In genomic region chr16:19139436-19140091, GRCh38 we compare ENCODE assay signal across 27 cellular contexts. TPM values are rescaled to one million over a fixed set of nuclear protein-coding genes. Genes with fewer than 3 reads are reported as not detected.
DNase-seq lines count a peak whose midpoint lies in the region; ATAC-seq and TF ChIP-seq lines count a peak whose summit lies in the region.
"Had no signal": no experiment of that assay in that cellular context is flagged by ENCODE, and none has a peak within 500 bp of the region (broad histone marks: within the 10 kb centered on the region; RNA-seq: fewer than 3 reads in every experiment).

No MANE protein-coding gene starts in this region.

- H3K36me3 Mint-ChIP-seq in chondrocyte (ENCODE audit: low read depth), result no peaks in the 10 kb centered on the region
- no peaks in the 10 kb centered on the region for H3K36me3 Mint-ChIP-seq in stimulated activated effector memory CD8-positive, alpha-beta T cell treated with anti-CD3 and anti-CD28 coated beads, Interleukin-12 subunit alpha, Interleukin-12 subunit beta, amount 100 ng/mL, for 72 hours
- H3K36me3 Mint-ChIP-seq: immature natural killer cell, naive B cell had no signal

- TF ChIP-seq CTCF in RWPE2 (IDR thresholded peaks at IDR 0.05; ENCODE audit: poor library complexity, severe bottlenecking) (no peak), chondrocyte (IDR thresholded peaks at IDR 0.05) (no peak), upper lobe of left lung (IDR thresholded peaks at IDR 0.05) (no peak)

- no peaks in the 10 kb centered on the region for H3K27me3 ChIP-seq in RWPE2 (ENCODE audit: insufficient read depth, poor library complexity, severe bottlenecking)
- peaks cover 1 to 3% of the 10 kb centered on the region in 2 experiments for H3K27me3 ChIP-seq in mesenchymal stem cell (ENCODE audit: control insufficient read depth in 1 of 2, insufficient read depth in 1 of 2, low read length in 2 of 2)
- no peaks in the 10 kb centered on the region for H3K27me3 ChIP-seq in upper lobe of left lung
- H3K27me3 ChIP-seq: BLaER1, sigmoid colon, vagina had no signal

- no peak overlapping the region for H2AK5ac ChIP-seq in mesenchymal stem cell (ENCODE audit: low read length, severe bottlenecking)

- DNase-seq in RWPE2 (ENCODE audit: low spot score) (no peak), chondrocyte (ENCODE audit: low spot score) (no peak), mesenchymal stem cell (no peak), upper lobe of left lung (no peak), 8988T (no peak), NCI-H1417 (lab: John Stamatoyannopoulos, UW) (no peak)
- no peak for DNase-seq in stimulated activated effector memory CD8-positive, alpha-beta T cell treated with anti-CD3 and anti-CD28 coated beads, Interleukin-12 subunit alpha, Interleukin-12 subunit beta, amount 100 ng/mL, for 72 hours (ENCODE audit: low spot score in 2 of 2)
- DNase-seq: activated CD4-positive, alpha-beta memory T cell treated with anti-CD3 and anti-CD28 coated beads, Interleukin-2, amount 10 ng/mL, durations not matched to agents 7 days and 5 days; activated CD8-positive, alpha-beta memory T cell treated with anti-CD3 and anti-CD28 coated beads, Interleukin-2, amount 50 U/mL, for 48 hours; activated naive CD4-positive, alpha-beta T cell treated with Interleukin-2 at 50 U/mL for 16 hours; H7; immature natural killer cell; KBM-7; naive B cell; NCI-H1092 treated with DMSO at 0.1 percent for 48 hours; NCI-H187 treated with DMSO at 0.1 percent for 48 hours; NCI-H526 treated with DMSO at 0.1 percent for 48 hours; nucleus accumbens; psoas muscle; Right ventricle myocardium superior; sigmoid colon; stimulated activated CD4-positive, alpha-beta T cell treated with anti-CD3 and anti-CD28 coated beads, Interleukin-4, amount 100 ng/mL, for 4 hours; T-helper 2 cell had no signal

- H3K9me3 Mint-ChIP-seq in chondrocyte (ENCODE audit: low read depth), result no peaks in the 10 kb centered on the region
- H3K9me3 Mint-ChIP-seq in stimulated activated effector memory CD8-positive, alpha-beta T cell treated with anti-CD3 and anti-CD28 coated beads, Interleukin-12 subunit alpha, Interleukin-12 subunit beta, amount 100 ng/mL, for 72 hours, result no peaks in the 10 kb centered on the region
- H3K9me3 Mint-ChIP-seq: activated CD4-positive, alpha-beta memory T cell treated with anti-CD3 and anti-CD28 coated beads, Interleukin-2, amount 10 ng/mL, durations not matched to agents 7 days and 5 days; activated T-helper 1 cell treated with anti-CD3 and anti-CD28 coated beads, Interleukin-12 subunit alpha, Interleukin-12 subunit beta, Interleukin-2, Interleukin-4 antibody, amounts not matched to agents 30 ng/mL and 10 ng/mL and 1 ng/mL, durations not matched to agents 14 hours and 24 hours and 36 hours; immature natural killer cell; naive B cell had no signal

- no peak overlapping the region for H2BK5ac ChIP-seq in mesenchymal stem cell (ENCODE audit: low read depth, low read length, poor library complexity, severe bottlenecking)

- peak overlapping the region; percentile 86 for H4K91ac ChIP-seq in mesenchymal stem cell (ENCODE audit: low read length)

- peak overlapping the region; percentile 75 to 79 for H3K4ac ChIP-seq in mesenchymal stem cell (ENCODE audit: low read depth in 1 of 2, low read length in 2 of 2)

- no peak overlapping the region for H2BK15ac ChIP-seq in mesenchymal stem cell (ENCODE audit: low read depth, poor library complexity, severe bottlenecking)

- peak overlapping the region; percentile 92 to 97 for H2BK12ac ChIP-seq in mesenchymal stem cell (ENCODE audit: low read length in 2 of 2)

- peak overlapping the region; percentile 91 for H4K8ac ChIP-seq in mesenchymal stem cell (ENCODE audit: low read length)

- no peak overlapping the region for H3K9ac ChIP-seq in mesenchymal stem cell (ENCODE audit: low read length)
- H3K9ac ChIP-seq: BLaER1 had no signal

- H3K27ac ChIP-seq in RWPE2 (ENCODE audit: poor library complexity, severe bottlenecking) (peak overlapping the region; percentile 84), mesenchymal stem cell (ENCODE audit: low read length, poor library complexity, severe bottlenecking) (no peak overlapping the region), upper lobe of left lung (peak overlapping the region in 3 of 4 donors; percentile 37 to 51 (median 37))
- H3K27ac ChIP-seq: BLaER1, psoas muscle had no signal

- no peak overlapping the region for H3K4me3 Mint-ChIP-seq in chondrocyte (ENCODE audit: unreplicated experiment)
- no peak overlapping the region for H3K4me3 Mint-ChIP-seq in stimulated activated effector memory CD8-positive, alpha-beta T cell treated with anti-CD3 and anti-CD28 coated beads, Interleukin-12 subunit alpha, Interleukin-12 subunit beta, amount 100 ng/mL, for 72 hours
- H3K4me3 Mint-ChIP-seq: activated CD4-positive, alpha-beta memory T cell treated with anti-CD3 and anti-CD28 coated beads, Interleukin-2, amount 10 ng/mL, durations not matched to agents 7 days and 5 days; activated T-helper 1 cell treated with anti-CD3 and anti-CD28 coated beads, Interleukin-12 subunit alpha, Interleukin-12 subunit beta, Interleukin-2, Interleukin-4 antibody, amounts not matched to agents 30 ng/mL and 10 ng/mL and 1 ng/mL, durations not matched to agents 14 hours and 24 hours and 36 hours; immature natural killer cell; naive B cell had no signal

- ATAC-seq in RWPE2 (ENCODE audit: low read depth), result no peak
- ATAC-seq in upper lobe of left lung (ENCODE audit: low FRiP score in 2 of 2), result no peak
- ATAC-seq in stimulated activated effector memory CD8-positive, alpha-beta T cell treated with anti-CD3 and anti-CD28 coated beads, Interleukin-12 subunit alpha, Interleukin-12 subunit beta, amount 100 ng/mL, for 72 hours, result no peak
- ATAC-seq: GM12878, psoas muscle had no signal

- peaks cover 44% of the 10 kb centered on the region for H3K4me1 Mint-ChIP-seq in chondrocyte (ENCODE audit: low read depth)
- no peaks in the 10 kb centered on the region for H3K4me1 Mint-ChIP-seq in stimulated activated effector memory CD8-positive, alpha-beta T cell treated with anti-CD3 and anti-CD28 coated beads, Interleukin-12 subunit alpha, Interleukin-12 subunit beta, amount 100 ng/mL, for 72 hours
- H3K4me1 Mint-ChIP-seq: activated CD4-positive, alpha-beta memory T cell treated with anti-CD3 and anti-CD28 coated beads, Interleukin-2, amount 10 ng/mL, durations not matched to agents 7 days and 5 days; immature natural killer cell; naive B cell had no signal

- TF ChIP-seq EP300 in upper lobe of left lung (IDR thresholded peaks at IDR 0.05), result no peak

- no peak for TF ChIP-seq POLR2A in upper lobe of left lung (IDR thresholded peaks at IDR 0.05)

- no peak overlapping the region for H3K23ac ChIP-seq in mesenchymal stem cell (ENCODE audit: low read length in 2 of 2)

- H2AFZ ChIP-seq in mesenchymal stem cell (ENCODE audit: low read depth, low read length), result no peak overlapping the region

- H3K9me3 ChIP-seq in RWPE2 (ENCODE audit: severe bottlenecking) (no peaks in the 10 kb centered on the region), mesenchymal stem cell (ENCODE audit: control insufficient read depth, low read length) (no peaks in the 10 kb centered on the region), upper lobe of left lung (no peaks in the 10 kb centered on the region)
- H3K9me3 ChIP-seq: BLaER1, psoas muscle, sigmoid colon, vagina had no signal

- H3K79me1 ChIP-seq in mesenchymal stem cell (replicated peaks; ENCODE audit: low read length, poor library complexity, severe bottlenecking), result no peaks in the 10 kb centered on the region

- H3K4me3 ChIP-seq in RWPE2 (ENCODE audit: severe bottlenecking), result no peak overlapping the region
- H3K4me3 ChIP-seq in mesenchymal stem cell (ENCODE audit: insufficient read depth in 1 of 2, low read depth in 1 of 2, low read length in 2 of 2), result no peak overlapping the region
- no peak overlapping the region for H3K4me3 ChIP-seq in upper lobe of left lung
- H3K4me3 ChIP-seq: BLaER1, GM12878, psoas muscle, sigmoid colon, vagina had no signal

- no peaks in the 10 kb centered on the region for H3K36me3 ChIP-seq in RWPE2 (ENCODE audit: low read depth)
- H3K36me3 ChIP-seq in mesenchymal stem cell (ENCODE audit: control insufficient read depth in 1 of 2, insufficient read depth in 2 of 2, low read depth in 1 of 2, low read length in 2 of 2), result no peaks in the 10 kb centered on the region
- H3K36me3 ChIP-seq in upper lobe of left lung, result no peaks in the 10 kb centered on the region
- H3K36me3 ChIP-seq: BLaER1, sigmoid colon, vagina had no signal

- H3K4me1 ChIP-seq in RWPE2 (ENCODE audit: insufficient read depth, poor library complexity, severe bottlenecking), result peaks cover 49% of the 10 kb centered on the region
- peaks cover 13% of the 10 kb centered on the region for H3K4me1 ChIP-seq in mesenchymal stem cell (ENCODE audit: control insufficient read depth, insufficient read depth, low read depth, low read length)
- H3K4me1 ChIP-seq in upper lobe of left lung, result peaks cover 47 to 56% (median 51%) of the 10 kb centered on the region in 4 donors
- H3K4me1 ChIP-seq: BLaER1, psoas muscle had no signal

- H3K27me3 Mint-ChIP-seq in chondrocyte (ENCODE audit: low read depth), result peaks cover 2% of the 10 kb centered on the region

- peak overlapping the region; percentile 64 to 89 for H3K18ac ChIP-seq in mesenchymal stem cell (ENCODE audit: low read depth in 1 of 2, low read length in 2 of 2)

- peak overlapping the region; percentile 10 for H3K27ac Mint-ChIP-seq in chondrocyte (ENCODE audit: unreplicated experiment)
- H3K27ac Mint-ChIP-seq in stimulated activated effector memory CD8-positive, alpha-beta T cell treated with anti-CD3 and anti-CD28 coated beads, Interleukin-12 subunit alpha, Interleukin-12 subunit beta, amount 100 ng/mL, for 72 hours, result no peak overlapping the region
- H3K27ac Mint-ChIP-seq: activated CD4-positive, alpha-beta memory T cell treated with anti-CD3 and anti-CD28 coated beads, Interleukin-2, amount 10 ng/mL, durations not matched to agents 7 days and 5 days; activated T-helper 1 cell treated with anti-CD3 and anti-CD28 coated beads, Interleukin-12 subunit alpha, Interleukin-12 subunit beta, Interleukin-2, Interleukin-4 antibody, amounts not matched to agents 30 ng/mL and 10 ng/mL and 1 ng/mL, durations not matched to agents 14 hours and 24 hours and 36 hours; immature natural killer cell; naive B cell had no signal

- H3K4me2 ChIP-seq in mesenchymal stem cell (ENCODE audit: low read length, poor library complexity, severe bottlenecking), result no peak overlapping the region
- H3K4me2 ChIP-seq: BLaER1 had no signal

- peak overlapping the region; percentile 76 for H2BK120ac ChIP-seq in mesenchymal stem cell (ENCODE audit: low read depth, low read length)

- no peak overlapping the region for H3K14ac ChIP-seq in mesenchymal stem cell (ENCODE audit: low read length in 2 of 2)

- WGBS in mesenchymal stem cell, result 73% methylated on average over 4 of the region's 5 CpGs
- WGBS in upper lobe of left lung, 2 donors, result 54 to 73% methylated on average over 5 of the region's 5 CpGs

RNA-seq across cellular contexts. Expression of gene ITPRIPL2, which starts 25.8 kb away (rescaled TPM):
- total RNA-seq in chondrocyte (64.1 to 65.3 TPM (median 65.0 TPM) in 3 replicates), upper lobe of left lung (10 to 100 TPM; 39.9 to 90.6 (median 57.5) TPM)
- polyA plus RNA-seq in mesenchymal stem cell (2013, experiment 1 of 2), result 33.8 TPM
- 33.2 TPM for polyA plus RNA-seq in mesenchymal stem cell (2013, experiment 2 of 2)

RNA-seq across cellular contexts. Expression of gene SYT17, which starts 28.5 kb away (rescaled TPM):
- total RNA-seq in chondrocyte, result 0.46 to 0.97 TPM (median 0.60 TPM) in 3 replicates
- polyA plus RNA-seq in mesenchymal stem cell (2013, experiment 1 of 2), result 5.4 TPM
- 5.0 TPM for polyA plus RNA-seq in mesenchymal stem cell (2013, experiment 2 of 2)
- total RNA-seq in upper lobe of left lung, result 10 to 100 TPM; 11.6 to 49.2 (median 14.8) TPM
- total RNA-seq: activated CD4-positive, alpha-beta memory T cell treated with anti-CD3 and anti-CD28 coated beads, Interleukin-2, amount 10 ng/mL, durations not matched to agents 7 days and 5 days had no signal
- polyA plus RNA-seq: immature natural killer cell had no signal
